ENCODE assay signal across 34 cellular contexts in the genomic region with DNA sequence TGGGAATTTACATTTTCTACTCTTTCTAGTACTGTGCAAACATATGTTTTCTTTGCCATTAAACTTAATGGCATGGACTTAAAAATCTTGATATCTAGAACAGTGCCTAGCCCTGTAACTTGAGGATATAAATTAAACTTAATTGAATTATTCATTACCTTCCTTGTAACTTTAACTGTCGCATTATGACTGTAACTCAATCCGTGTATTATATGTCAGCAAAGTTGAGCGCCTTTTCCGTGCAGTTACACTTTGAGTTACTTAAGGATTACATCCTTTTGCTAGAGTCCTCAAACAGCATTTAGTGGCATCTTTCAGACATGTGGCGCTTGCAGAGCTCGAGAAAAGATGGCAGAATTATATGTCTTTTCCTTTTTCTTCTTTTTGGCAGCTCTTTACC.
"Had no signal": no experiment of that assay in that cellular context is flagged by ENCODE, and none has a peak within 500 bp of the region (broad histone marks: within the 10 kb centered on the region; RNA-seq: fewer than 3 reads in every experiment).

No MANE protein-coding gene starts in this region.

- DNase-seq: Karpas-422, Kasumi-1, MG63, MM.1S, MV-4-11, NCI-H1048, NCI-H1092, NCI-H1092 treated with DMSO at 0.1 percent for 48 hours, NCI-H1105, NCI-H1105 treated with DMSO at 0.1 percent for 48 hours, NCI-H1417, NCI-H1417 treated with DMSO at 0.1 percent for 48 hours, NCI-H1436, NCI-H1436 treated with DMSO at 0.1 percent for 48 hours, NCI-H146, NCI-H1694, NCI-H1694 treated with DMSO at 0.1 percent for 48 hours, NCI-H187, NCI-H187 treated with DMSO at 0.1 percent for 48 hours, NCI-H1930, NCI-H2029, NCI-H2029 treated with DMSO at 0.1 percent for 48 hours, NCI-H2081, NCI-H2081 treated with DMSO at 0.1 percent for 48 hours, NCI-H2107, NCI-H2171, NCI-H2171 treated with DMSO at 0.1 percent for 48 hours, NCI-H2227 treated with DMSO at 0.1 percent for 48 hours, NCI-H226, NCI-H345, NCI-H446, NCI-H446 treated with DMSO at 0.1 percent for 48 hours, NCI-H510A, NCI-H510A treated with DMSO at 0.1 percent for 48 hours had no signal

- H3K27me3 ChIP-seq: MG63 had no signal

- H3K4me3 ChIP-seq: MG63 had no signal
